In genomic region chr16:70416748-70417616, GRCh38 we compare ENCODE assay signal across 8 cellular contexts. TPM values are rescaled to one million over a fixed set of nuclear protein-coding genes. Genes with fewer than 3 reads are reported as not detected.
DNase-seq lines count a peak whose midpoint lies in the region; ATAC-seq and TF ChIP-seq lines count a peak whose summit lies in the region.

No MANE protein-coding gene starts in this region.

- ATAC-seq in Right ventricle myocardium inferior (no peak), HG02678 (IDR thresholded peaks at IDR 0.05; ENCODE audit: unreplicated experiment) (peak; percentile 76)

- WGBS in thyroid gland, 2 donors, result 59 to 70% methylated on average over 14 to 16 of the region's 17 CpGs

- H3K27me3 ChIP-seq in Peyer's patch (no peaks in the 10 kb centered on the region), thyroid gland (no peaks in the 10 kb centered on the region)

- TF ChIP-seq POLR2A in Peyer's patch (IDR thresholded peaks at IDR 0.05), result no peak
- no peak for TF ChIP-seq POLR2A in thyroid gland (IDR thresholded peaks at IDR 0.05)

- no peaks in the 10 kb centered on the region for H3K9me3 ChIP-seq in Peyer's patch
- no peaks in the 10 kb centered on the region for H3K9me3 ChIP-seq in thyroid gland

- no peak for TF ChIP-seq CTCF in Peyer's patch (IDR thresholded peaks at IDR 0.05)
- no peak for TF ChIP-seq CTCF in thyroid gland (IDR thresholded peaks at IDR 0.05)
- TF ChIP-seq CTCF in coronary artery (IDR thresholded peaks at IDR 0.05), result no peak

- DNase-seq in Right ventricle myocardium inferior (ENCODE audit: missing footprints) (peak; percentile 40), cardiac septum (ENCODE audit: low spot score) (no peak), Peyer's patch (peak; percentile 58 to 73 (median 69)), thyroid gland (peak; percentile 83 to 88), coronary artery (ENCODE audit: low spot score) (no peak)
- no peak for DNase-seq in stimulated activated CD4-positive, alpha-beta T cell treated with anti-CD3 and anti-CD28 coated beads, Interleukin-2, amount 100 ng/mL, for 24 hours
- no peak for DNase-seq in stimulated activated CD4-positive, alpha-beta T cell treated with anti-CD3 and anti-CD28 coated beads, Interleukin-2, amount 100 ng/mL, for 48 hours

- H3K36me3 ChIP-seq in Peyer's patch (no peaks in the 10 kb centered on the region), thyroid gland (no peaks in the 10 kb centered on the region)

- intact Hi-C loops in Right ventricle myocardium inferior (cut with DNase I) (no loop called here), cardiac septum (cut with DNase I) (no loop called here), thyroid gland (cut with DNase I) (no loop called here)

- H3K4me3 ChIP-seq in Peyer's patch (no peak overlapping the region), thyroid gland (replicated peaks in 1 of 3) (no peak overlapping the region), coronary artery (no peak overlapping the region)

- H3K4me1 ChIP-seq in Peyer's patch (peaks cover 4 to 40% (median 17%) of the 10 kb centered on the region in 4 donors), thyroid gland (peaks cover 5 to 21% of the 10 kb centered on the region in 2 donors)

- peak overlapping the region in 1 of 4 donors; percentile 75 for H3K27ac ChIP-seq in Peyer's patch
- peak overlapping the region in 1 of 3 donors; percentile 17 for H3K27ac ChIP-seq in thyroid gland
- no peak overlapping the region for H3K27ac ChIP-seq in coronary artery

RNA-seq across cellular contexts. Expression of gene ST3GAL2, which starts 21.9 kb away (rescaled TPM):
- total RNA-seq in Right ventricle myocardium inferior (25.6 TPM), cardiac septum (24.2 TPM), Peyer's patch (10 to 100 TPM; 13.0 to 27.5 (median 19.6) TPM), thyroid gland (10 to 100 TPM; 11.2 to 17.4 (median 11.8) TPM)

RNA-seq across cellular contexts. Expression of gene FCSK, which starts 37.4 kb away (rescaled TPM):
- total RNA-seq in Right ventricle myocardium inferior, result 7.5 TPM
- 9.4 TPM for total RNA-seq in cardiac septum
- total RNA-seq in Peyer's patch, result 100 to 1,000 TPM in 1 of 4 donors, 10 to 100 TPM in 3; 32.2 to 127 (median 52.9) TPM
- 10 to 100 TPM; 20.3 to 40.2 (median 24.5) TPM for total RNA-seq in thyroid gland

Comparison
In these comparisons a context has a peak if more than half of its experiments do, and no peak if none do; other contexts are left out.
1. DNase-seq: peak in Right ventricle myocardium inferior (single experiment), Peyer's patch (3 of 3) and thyroid gland (2 of 2); none in cardiac septum (single experiment), stimulated activated CD4-positive, alpha-beta T cell treated with anti-CD3 and anti-CD28 coated beads, Interleukin-2, amount 100 ng/mL, for 24 hours (0 of 2), stimulated activated CD4-positive, alpha-beta T cell treated with anti-CD3 and anti-CD28 coated beads, Interleukin-2, amount 100 ng/mL, for 48 hours (0 of 2) and coronary artery (single experiment).